ENCODE assay signal across 1 cellular context in the genomic region with DNA sequence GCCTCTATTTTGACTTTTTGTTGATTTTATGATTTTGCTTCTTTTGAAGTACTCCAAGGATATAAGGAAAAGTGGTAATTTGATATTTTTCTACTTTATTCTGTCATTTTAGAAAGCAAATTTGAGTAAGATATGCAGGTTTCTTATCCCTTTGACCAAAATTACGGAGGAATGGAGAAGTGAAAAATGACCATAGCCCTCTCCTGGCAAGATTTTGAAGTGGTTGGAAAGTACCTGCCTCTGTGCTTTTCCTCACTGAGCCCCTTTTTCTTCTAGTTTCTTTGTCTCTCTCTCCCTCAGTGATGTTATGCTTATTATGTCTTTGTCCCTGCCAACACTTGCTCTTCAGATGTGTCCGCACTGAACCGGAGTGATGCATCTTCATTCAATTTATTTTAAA.
TF ChIP-seq lines count a peak whose summit lies in the region.

No MANE protein-coding gene starts in this region.

TF ChIP-seq in H1, 55 proteins besides CTCF, POLR2A, EP300 and RAD21:
- TF ChIP-seq, protein P1, sequence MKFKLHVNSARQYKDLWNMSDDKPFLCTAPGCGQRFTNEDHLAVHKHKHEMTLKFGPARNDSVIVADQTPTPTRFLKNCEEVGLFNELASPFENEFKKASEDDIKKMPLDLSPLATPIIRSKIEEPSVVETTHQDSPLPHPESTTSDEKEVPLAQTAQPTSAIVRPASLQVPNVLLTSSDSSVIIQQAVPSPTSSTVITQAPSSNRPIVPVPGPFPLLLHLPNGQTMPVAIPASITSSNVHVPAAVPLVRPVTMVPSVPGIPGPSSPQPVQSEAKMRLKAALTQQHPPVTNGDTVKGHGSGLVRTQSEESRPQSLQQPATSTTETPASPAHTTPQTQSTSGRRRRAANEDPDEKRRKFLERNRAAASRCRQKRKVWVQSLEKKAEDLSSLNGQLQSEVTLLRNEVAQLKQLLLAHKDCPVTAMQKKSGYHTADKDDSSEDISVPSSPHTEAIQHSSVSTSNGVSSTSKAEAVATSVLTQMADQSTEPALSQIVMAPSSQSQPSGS (IDR thresholded peaks at IDR 0.05; ENCODE audit: low read length), result no peak
- no peak for TF ChIP-seq NANOG (IDR thresholded peaks at IDR 0.05; ENCODE audit: insufficient read depth, low read depth, low read length, poor library complexity, severe bottlenecking)
- no peak for TF ChIP-seq ASH2L (IDR thresholded peaks at IDR 0.05; ENCODE audit: low read length)
- no peak for TF ChIP-seq TEAD4 (IDR thresholded peaks at IDR 0.05; ENCODE audit: low read depth, low read length)
- no peak for TF ChIP-seq PHF8 (conservative IDR thresholded peaks at IDR 0.05; ENCODE audit: low read depth, low read length)
- TF ChIP-seq, protein P2, sequence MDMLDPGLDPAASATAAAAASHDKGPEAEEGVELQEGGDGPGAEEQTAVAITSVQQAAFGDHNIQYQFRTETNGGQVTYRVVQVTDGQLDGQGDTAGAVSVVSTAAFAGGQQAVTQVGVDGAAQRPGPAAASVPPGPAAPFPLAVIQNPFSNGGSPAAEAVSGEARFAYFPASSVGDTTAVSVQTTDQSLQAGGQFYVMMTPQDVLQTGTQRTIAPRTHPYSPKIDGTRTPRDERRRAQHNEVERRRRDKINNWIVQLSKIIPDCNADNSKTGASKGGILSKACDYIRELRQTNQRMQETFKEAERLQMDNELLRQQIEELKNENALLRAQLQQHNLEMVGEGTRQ (IDR thresholded peaks at IDR 0.05; ENCODE audit: low read length), result no peak
- no peak for TF ChIP-seq SP4 (IDR thresholded peaks at IDR 0.05; ENCODE audit: low read length)
- no peak for TF ChIP-seq NRF1 (IDR thresholded peaks at IDR 0.05; ENCODE audit: low read depth, low read length)
- no peak for TF ChIP-seq RNF2 (IDR thresholded peaks at IDR 0.05; ENCODE audit: borderline replicate concordance, low read depth, low read length, missing control alignments, poor library complexity, severe bottlenecking)
- no peak for TF ChIP-seq SP2 (IDR thresholded peaks at IDR 0.05; ENCODE audit: low read length)
